Comparison of ENCODE assay signal across 20 cellular contexts in genomic region chr13:52808842-52809219, GRCh38. TPM values are rescaled to one million over a fixed set of nuclear protein-coding genes. Genes with fewer than 3 reads are reported as not detected.
"Had no signal": no experiment of that assay in that cellular context is flagged by ENCODE, and none has a peak within 500 bp of the region (broad histone marks: within the 10 kb centered on the region; RNA-seq: fewer than 3 reads in every experiment).

No MANE protein-coding gene starts in this region.

- DNase-seq: activated effector memory CD4-positive, alpha-beta T cell treated with Interleukin-2 at 50 U/mL for 16 hours; effector CD4-positive, alpha-beta T cell; natural killer cell had no signal

- H3K27ac Mint-ChIP-seq: activated CD4-positive, alpha-beta memory T cell treated with anti-CD3 and anti-CD28 coated beads for 36 hours; activated naive CD4-positive, alpha-beta T cell treated with anti-CD3 and anti-CD28 coated beads for 36 hours; activated naive CD8-positive, alpha-beta T cell treated with anti-CD3 and anti-CD28 coated beads, Interleukin-2, amount 50 U/mL, for 24 hours; activated T-cell treated with anti-CD3 and anti-CD28 coated beads, Interleukin-2, amount 50 U/mL, for 72 hours; dendritic cell treated with granulocyte-macrophage colony-stimulating factor and Interleukin-4, amounts not matched to agents 40 ng/mL and 50 ng/mL, for 4 days; natural killer cell; progenitor cell of endocrine pancreas; type B pancreatic cell had no signal

- H3K36me3 ChIP-seq: cardiac muscle cell, left lung, vagina had no signal

- H3K4me3 ChIP-seq: body of pancreas, cardiac muscle cell, left lung, testis, vagina had no signal

- H3K9me3 ChIP-seq: body of pancreas, left lung, testis, vagina had no signal

- H3K9me3 Mint-ChIP-seq: activated CD4-positive, alpha-beta memory T cell treated with anti-CD3 and anti-CD28 coated beads for 36 hours; activated naive CD4-positive, alpha-beta T cell treated with anti-CD3 and anti-CD28 coated beads for 36 hours; activated naive CD8-positive, alpha-beta T cell treated with anti-CD3 and anti-CD28 coated beads, Interleukin-2, amount 50 U/mL, for 24 hours; activated T-cell treated with anti-CD3 and anti-CD28 coated beads, Interleukin-2, amount 50 U/mL, for 72 hours; dendritic cell treated with granulocyte-macrophage colony-stimulating factor and Interleukin-4, amounts not matched to agents 40 ng/mL and 50 ng/mL, for 4 days; natural killer cell; type B pancreatic cell had no signal

- H3K4me1 ChIP-seq: body of pancreas, foreskin keratinocyte, testis, vagina had no signal

- FAIRE-seq: endometrium had no signal

- H3K27me3 ChIP-seq: body of pancreas, cardiac muscle cell, testis, vagina had no signal

- H3K36me3 Mint-ChIP-seq: activated CD4-positive, alpha-beta memory T cell treated with anti-CD3 and anti-CD28 coated beads for 36 hours; natural killer cell; type B pancreatic cell had no signal

- H3K27ac ChIP-seq: body of pancreas, cardiac muscle cell, foreskin keratinocyte, left lung, testis, vagina had no signal

- H3K4me3 Mint-ChIP-seq: activated CD4-positive, alpha-beta memory T cell treated with anti-CD3 and anti-CD28 coated beads for 36 hours; activated naive CD4-positive, alpha-beta T cell treated with anti-CD3 and anti-CD28 coated beads for 36 hours; activated naive CD8-positive, alpha-beta T cell treated with anti-CD3 and anti-CD28 coated beads, Interleukin-2, amount 50 U/mL, for 24 hours; dendritic cell treated with granulocyte-macrophage colony-stimulating factor and Interleukin-4, amounts not matched to agents 40 ng/mL and 50 ng/mL, for 4 days; natural killer cell; type B pancreatic cell had no signal

RNA-seq across cellular contexts. Expression of gene PCDH8, which starts 39.6 kb away (rescaled TPM):
- total RNA-seq: activated CD4-positive, alpha-beta memory T cell treated with anti-CD3 and anti-CD28 coated beads for 36 hours; activated naive CD4-positive, alpha-beta T cell treated with anti-CD3 and anti-CD28 coated beads for 36 hours; activated T-cell treated with anti-CD3 and anti-CD28 coated beads, Interleukin-2, amount 50 U/mL, for 72 hours; body of pancreas; foreskin keratinocyte; glomerular endothelial cell; left lung; natural killer cell; osteocyte had no signal
- polyA plus RNA-seq: esophagus, foreskin keratinocyte had no signal
